ENCODE assay signal across 29 cellular contexts in the genomic region with DNA sequence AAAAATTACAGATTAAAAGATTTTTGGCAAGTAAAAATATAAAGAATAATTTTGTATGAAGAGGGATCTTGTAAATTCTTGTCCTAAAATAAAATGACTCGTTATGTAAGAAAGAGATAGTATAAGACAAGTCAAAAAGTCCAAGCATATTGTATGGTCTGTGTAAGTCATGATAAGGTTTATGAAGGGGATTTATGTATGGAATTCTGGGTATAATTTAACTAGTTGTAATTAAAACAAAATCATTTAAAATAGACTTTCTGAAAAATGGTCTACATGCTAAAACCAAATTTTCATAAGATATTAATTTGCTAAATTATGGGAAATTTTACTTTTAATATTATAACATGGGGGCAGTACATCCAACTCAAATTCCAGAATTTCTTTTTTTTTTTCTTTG. TPM values are rescaled to one million over a fixed set of nuclear protein-coding genes. Genes with fewer than 3 reads are reported as not detected.
"Had no signal": no experiment of that assay in that cellular context is flagged by ENCODE, and none has a peak within 500 bp of the region (broad histone marks: within the 10 kb centered on the region; RNA-seq: fewer than 3 reads in every experiment).

No MANE protein-coding gene starts in this region.

- H3K4me1 Mint-ChIP-seq: activated B cell treated with CpG ODN at 0.5 μM for 24 hours; activated CD4-positive, alpha-beta T cell treated with anti-CD3 and anti-CD28 coated beads, Interleukin-2, amount 10 ng/mL, durations not matched to agents 7 days and 5 days; activated naive CD4-positive, alpha-beta T cell treated with anti-CD3 and anti-CD28 coated beads, Interleukin-2, amount 10 ng/mL, durations not matched to agents 7 days and 5 days; activated naive CD8-positive, alpha-beta T cell treated with anti-CD3 and anti-CD28 coated beads for 36 hours; activated T-helper 17 cell treated with anti-CD3 and anti-CD28 coated beads, Interleukin-2, amount 50 U/mL, for 72 hours; T-helper 17 cell had no signal

- ATAC-seq: activated T-helper 17 cell treated with anti-CD3 and anti-CD28 coated beads, Interleukin-2, amount 50 U/mL, for 72 hours; T-helper 17 cell had no signal

- H3K27ac ChIP-seq: brain microvascular endothelial cell, cardiac muscle cell, Peyer's patch, RWPE1, SJCRH30 had no signal

- H3K36me3 ChIP-seq: brain microvascular endothelial cell, cardiac muscle cell, MG63, Peyer's patch, SJCRH30 had no signal

- H3K4me3 ChIP-seq: cardiac muscle cell, MG63, Peyer's patch, SJCRH30 had no signal

- H3K4me3 Mint-ChIP-seq: activated B cell treated with CpG ODN at 0.5 μM for 24 hours; activated CD4-positive, alpha-beta memory T cell treated with anti-CD3 and anti-CD28 coated beads for 36 hours; activated CD4-positive, alpha-beta T cell treated with anti-CD3 and anti-CD28 coated beads, Interleukin-2, amount 10 ng/mL, durations not matched to agents 7 days and 5 days; activated naive CD4-positive, alpha-beta T cell treated with anti-CD3 and anti-CD28 coated beads, Interleukin-2, amount 10 ng/mL, durations not matched to agents 7 days and 5 days; activated naive CD8-positive, alpha-beta T cell treated with anti-CD3 and anti-CD28 coated beads for 36 hours; activated T-helper 17 cell treated with anti-CD3 and anti-CD28 coated beads, Interleukin-2, amount 50 U/mL, for 72 hours; T-helper 17 cell had no signal

- H3K4me1 ChIP-seq: Peyer's patch, SJCRH30 had no signal

- DNase-seq: activated B cell treated with CpG ODN at 0.5 μM for 24 hours; activated CD4-positive, alpha-beta memory T cell treated with anti-CD3 and anti-CD28 coated beads for 36 hours; activated CD4-positive, alpha-beta T cell treated with anti-CD3 and anti-CD28 coated beads, Interleukin-2, amount 10 ng/mL, durations not matched to agents 7 days and 5 days; activated CD8-positive, alpha-beta memory T cell treated with anti-CD3 and anti-CD28 coated beads for 24 hours; activated gamma-delta T cell treated with Interleukin-2 at 50 U/mL for 16 hours; activated naive CD4-positive, alpha-beta T cell treated with anti-CD3 and anti-CD28 coated beads, Interleukin-2, amount 10 ng/mL, durations not matched to agents 7 days and 5 days; activated naive CD8-positive, alpha-beta T cell treated with anti-CD3 and anti-CD28 coated beads for 36 hours; activated T-cell treated with anti-CD3 and anti-CD28 coated beads, Interleukin-2, amount 50 U/mL, for 48 hours; brain microvascular endothelial cell; cerebellar nuclear complex; MG63; MV-4-11; NCI-H1092 treated with DMSO at 0.1 percent for 48 hours; NCI-H1417 treated with DMSO at 0.1 percent for 48 hours; NCI-H1694; NCI-H2029; NCI-H345; NCI-H510A; NCI-H526 treated with DMSO at 0.1 percent for 48 hours; NCI-H82; Peyer's patch; Right ventricle myocardium superior; SJCRH30; SK-N-SH; T-helper 17 cell; T-helper 9 cell had no signal

- H3K27ac Mint-ChIP-seq: activated B cell treated with CpG ODN at 0.5 μM for 24 hours; activated CD4-positive, alpha-beta memory T cell treated with anti-CD3 and anti-CD28 coated beads for 36 hours; activated CD4-positive, alpha-beta T cell treated with anti-CD3 and anti-CD28 coated beads, Interleukin-2, amount 10 ng/mL, durations not matched to agents 7 days and 5 days; activated naive CD4-positive, alpha-beta T cell treated with anti-CD3 and anti-CD28 coated beads, Interleukin-2, amount 10 ng/mL, durations not matched to agents 7 days and 5 days; activated naive CD8-positive, alpha-beta T cell treated with anti-CD3 and anti-CD28 coated beads for 36 hours; activated T-helper 17 cell treated with anti-CD3 and anti-CD28 coated beads, Interleukin-2, amount 50 U/mL, for 72 hours; T-helper 17 cell had no signal

- H3K27me3 ChIP-seq: brain microvascular endothelial cell, cardiac muscle cell, MG63, Peyer's patch, SJCRH30 had no signal

- H3K9ac ChIP-seq: SK-N-SH had no signal

- H3K4me2 ChIP-seq: SK-N-SH had no signal

RNA-seq across cellular contexts. Expression of a gene that starts 43.2 kb away (rescaled TPM):
- total RNA-seq: activated B cell treated with CpG ODN at 0.5 μM for 24 hours; activated naive CD8-positive, alpha-beta T cell treated with anti-CD3 and anti-CD28 coated beads for 36 hours; activated T-helper 17 cell treated with anti-CD3 and anti-CD28 coated beads, Interleukin-2, amount 50 U/mL, for 72 hours; SJCRH30; T-helper 17 cell had no signal
